Comparison of ENCODE assay signal across 1 cellular context in genomic region chr13:51451467-51452390, GRCh38.
TF ChIP-seq lines count a peak whose summit lies in the region.

No MANE protein-coding gene starts in this region.

TF ChIP-seq in K562, 482 proteins besides CTCF, POLR2A, EP300 and RAD21 (continued from another document and continues in another):
- TF ChIP-seq STAT6 (CRISPR knock-in tag; IDR thresholded peaks at IDR 0.05) = no peak
- peak in 1 of 2 experiments; percentile 90; a peak in 2 of 4 replicates for TF ChIP-seq ZNF639 (CRISPR knock-in tag; conservative IDR thresholded peaks at IDR 0.05 in 1 of 2, IDR thresholded peaks at IDR 0.05 in 1 of 2)
- peak; percentile 14; the same call in 1 of the 2 replicates for TF ChIP-seq SPI1 (IDR thresholded peaks at IDR 0.05; ENCODE audit: borderline replicate concordance, low read depth, low read length)
- TF ChIP-seq ZFPM2 (CRISPR knock-in tag; IDR thresholded peaks at IDR 0.05) = no peak
- peak; percentile 17 for TF ChIP-seq TAF1 (IDR thresholded peaks at IDR 0.05; ENCODE audit: control insufficient read depth, extremely low read depth, insufficient read depth, low read length, severe bottlenecking)
- no peak for TF ChIP-seq RBM14 (IDR thresholded peaks at IDR 0.05; ENCODE audit: borderline replicate concordance, insufficient read depth, low read depth, low read length)
- TF ChIP-seq ELF1 (tag; IDR thresholded peaks at IDR 0.05) = peak; percentile 40; the same call in 1 of the 2 replicates
- TF ChIP-seq ZMIZ1 (IDR thresholded peaks at IDR 0.05; ENCODE audit: low read depth in 2 of 2, low read length in 2 of 2) = no peak
- no peak for TF ChIP-seq NFATC3 (IDR thresholded peaks at IDR 0.05)
- no peak for TF ChIP-seq IRF1 (CRISPR knock-in tag; IDR thresholded peaks at IDR 0.05; ENCODE audit: borderline replicate concordance)
- no peak for TF ChIP-seq DDX20 (tag; IDR thresholded peaks at IDR 0.05; ENCODE audit: low read depth)
- TF ChIP-seq ETV1 (tag; conservative IDR thresholded peaks at IDR 0.05; ENCODE audit: low read depth) = no peak
- peak; percentile 87 for TF ChIP-seq RBFOX2 (IDR thresholded peaks at IDR 0.05; ENCODE audit: low read depth, low read length)
- no peak for TF ChIP-seq ZNF146 (CRISPR knock-in tag; IDR thresholded peaks at IDR 0.05; ENCODE audit: unreplicated experiment)
- no peak for TF ChIP-seq CREB1 (IDR thresholded peaks at IDR 0.05)
- TF ChIP-seq CREB1 (CRISPR knock-in tag; IDR thresholded peaks at IDR 0.05) = no peak
- TF ChIP-seq POLR2G (IDR thresholded peaks at IDR 0.05; ENCODE audit: low read depth, low read length) = peak; percentile 88
- no peak for TF ChIP-seq NRF1 (conservative IDR thresholded peaks at IDR 0.05 in 1 of 2, IDR thresholded peaks at IDR 0.05 in 1 of 2)
- TF ChIP-seq VEZF1 (CRISPR knock-in tag; IDR thresholded peaks at IDR 0.05) = peak; percentile 88
- TF ChIP-seq SRSF3 (IDR thresholded peaks at IDR 0.05; ENCODE audit: insufficient read depth, low read length) = no peak
- no peak for TF ChIP-seq HSF4 (CRISPR knock-in tag; IDR thresholded peaks at IDR 0.05; ENCODE audit: borderline replicate concordance)
- TF ChIP-seq ZBTB8A (IDR thresholded peaks at IDR 0.05; ENCODE audit: partially characterized antibody) = no peak
- TF ChIP-seq CHD2 (IDR thresholded peaks at IDR 0.05; ENCODE audit: low read depth, low read length) = peak; percentile 32; the same call in 1 of the 2 replicates
- TF ChIP-seq TARDBP (IDR thresholded peaks at IDR 0.05) = no peak
- no peak for TF ChIP-seq SMARCA5 (IDR thresholded peaks at IDR 0.05)
- TF ChIP-seq FUS (optimal IDR thresholded peaks at IDR 0.05; ENCODE audit: low read depth, low read length) = no peak
- peak; percentile 74; the same call in 1 of the 2 replicates for TF ChIP-seq ZNF740 (CRISPR knock-in tag; IDR thresholded peaks at IDR 0.05)
- peak in 1 of 2 experiments; percentile 88; a peak in 2 of 4 replicates for TF ChIP-seq ZNF740 (tag; IDR thresholded peaks at IDR 0.05)
- no peak for TF ChIP-seq ZNF408 (CRISPR knock-in tag; IDR thresholded peaks at IDR 0.05; ENCODE audit: low read depth)
- TF ChIP-seq TAF7 (tag; IDR thresholded peaks at IDR 0.05) = peak; percentile 31; the same call in 1 of the 2 replicates
- no peak for TF ChIP-seq SRSF9 (IDR thresholded peaks at IDR 0.05; ENCODE audit: borderline replicate concordance, low read depth, low read length)
- TF ChIP-seq ZNF263 (CRISPR knock-in tag; IDR thresholded peaks at IDR 0.05; ENCODE audit: borderline replicate concordance) = no peak
- peak; percentile 65 for TF ChIP-seq HMGN3 (IDR thresholded peaks at IDR 0.05; ENCODE audit: borderline replicate concordance, extremely low read depth, insufficient read length, low read depth, low read length)
- TF ChIP-seq PBX2 (CRISPR knock-in tag; IDR thresholded peaks at IDR 0.05; ENCODE audit: low read depth) = peak; percentile 36; the same call in 1 of the 2 replicates
- TF ChIP-seq PBX2 (tag; conservative IDR thresholded peaks at IDR 0.05; ENCODE audit: low read depth) = 0 out of 2 replicates have a peak, but pooled peaks have one; percentile 26
- peak; percentile 68 for TF ChIP-seq CXXC5 (CRISPR knock-in tag; IDR thresholded peaks at IDR 0.05)
- peak; percentile 47 for TF ChIP-seq EGR1 (conservative IDR thresholded peaks at IDR 0.05)
- no peak for TF ChIP-seq KLF13 (tag; IDR thresholded peaks at IDR 0.05; ENCODE audit: borderline replicate concordance, low read depth)
- TF ChIP-seq PPARD (CRISPR knock-in tag; IDR thresholded peaks at IDR 0.05) = no peak
- TF ChIP-seq UBTF (IDR thresholded peaks at IDR 0.05; ENCODE audit: borderline replicate concordance in 1 of 2, low read depth in 2 of 2, low read length in 2 of 2) = peak in 1 of 2 experiments; percentile 67; a peak in 1 of 4 replicates
- no peak for TF ChIP-seq CREB3 (tag; conservative IDR thresholded peaks at IDR 0.05; ENCODE audit: low read depth)
- no peak for TF ChIP-seq SP2 (IDR thresholded peaks at IDR 0.05; ENCODE audit: extremely low read depth, low read depth, low read length, poor library complexity, severe bottlenecking)
- peak; percentile 18; the same call in 1 of the 2 replicates for TF ChIP-seq GABPB1 (CRISPR knock-in tag; IDR thresholded peaks at IDR 0.05)
- peak; percentile 20 for TF ChIP-seq CHD1 (IDR thresholded peaks at IDR 0.05; ENCODE audit: low read length)
- no peak for TF ChIP-seq MBD1 (CRISPR knock-in tag; IDR thresholded peaks at IDR 0.05)
- TF ChIP-seq NFRKB (IDR thresholded peaks at IDR 0.05; ENCODE audit: low read depth) = peak; percentile 12; the same call in 1 of the 2 replicates
